In genomic region chr3:188830955-188831354, GRCh38 we compare ENCODE assay signal across 11 cellular contexts.
DNase-seq lines count a peak whose midpoint lies in the region; ATAC-seq and TF ChIP-seq lines count a peak whose summit lies in the region.
"Had no signal": no experiment of that assay in that cellular context is flagged by ENCODE, and none has a peak within 500 bp of the region (broad histone marks: within the 10 kb centered on the region; RNA-seq: fewer than 3 reads in every experiment).

No MANE protein-coding gene starts in this region.

- no peaks in the 10 kb centered on the region for H3K27me3 ChIP-seq in esophagus muscularis mucosa

- no peak for TF ChIP-seq POLR2A in esophagus muscularis mucosa (IDR thresholded peaks at IDR 0.05; ENCODE audit: low read depth)

- no peaks in the 10 kb centered on the region for H3K9me3 ChIP-seq in esophagus muscularis mucosa

- WGBS in esophagus muscularis mucosa: 90% methylated on average over 2 of the region's 2 CpGs

- in situ Hi-C loops in ACHN (cut with HindIII; ENCODE audit: low pct_ligation_motif_present, low pct_unique_long_range_greater_than_20kb, low sequenced_read_pairs): no loop called here

- no peak overlapping the region for H3K27ac ChIP-seq in esophagus muscularis mucosa (replicated peaks in 1 of 4)

- no peak for TF ChIP-seq EP300 in esophagus muscularis mucosa (IDR thresholded peaks at IDR 0.05)

- H3K4me1 ChIP-seq in esophagus muscularis mucosa: peaks cover 5 to 81% (median 63%) of the 10 kb centered on the region in 4 donors

- DNase-seq in ACHN (peak; percentile 7), GM10266 (ENCODE audit: extremely low spot score) (no peak), NOMO-1 treated with dmso at 0.1 percent for 144 hours (lab: John Stamatoyannopoulos, UW; ENCODE audit: unreplicated experiment) (peak; percentile 31), epithelial cell of proximal tubule (ENCODE audit: low read depth) (no peak), amniotic stem cell (lab: John Stamatoyannopoulos, UW) (no peak), esophagus muscularis mucosa (ENCODE audit: extremely low spot score) (no peak)
- DNase-seq: activated CD4-positive, alpha-beta T cell treated with anti-CD3 and anti-CD28 coated beads for 1 hour; amygdala; naive B cell had no signal

- H3K36me3 ChIP-seq in esophagus muscularis mucosa: no peaks in the 10 kb centered on the region

- H3K4me3 ChIP-seq in epithelial cell of proximal tubule (ENCODE audit: low read depth, low read length) (no peak overlapping the region), esophagus muscularis mucosa (no peak overlapping the region)

- no peak for ATAC-seq in GM18858 (IDR thresholded peaks at IDR 0.05; ENCODE audit: unreplicated experiment)
- ATAC-seq in HG02840 (IDR thresholded peaks at IDR 0.05; ENCODE audit: low FRiP score, unreplicated experiment): no peak

- intact Hi-C loops in esophagus muscularis mucosa (cut with DNase I): no loop called here

- TF ChIP-seq CTCF in GM10266 (IDR thresholded peaks at IDR 0.05; ENCODE audit: control insufficient read depth, insufficient read depth, low read depth, missing control alignments): peak; percentile 32
- peak; percentile 44 for TF ChIP-seq CTCF in epithelial cell of proximal tubule (conservative IDR thresholded peaks at IDR 0.05; ENCODE audit: low read depth, low read length)
- peak in 1 of 3 experiments; percentile 16 for TF ChIP-seq CTCF in esophagus muscularis mucosa (IDR thresholded peaks at IDR 0.05)

Comparison
In these comparisons a context has a peak if more than half of its experiments do, and no peak if none do; other contexts are left out.
1. DNase-seq: peak in ACHN (single experiment) and NOMO-1 treated with dmso at 0.1 percent for 144 hours (single experiment); none in GM10266 (single experiment), epithelial cell of proximal tubule (single experiment), amniotic stem cell (single experiment) and esophagus muscularis mucosa (single experiment).